ENCODE assay signal across 8 cellular contexts in genomic region chr1:1273152-1273534, GRCh38. TPM values are rescaled to one million over a fixed set of nuclear protein-coding genes. Genes with fewer than 3 reads are reported as not detected.
DNase-seq lines count a peak whose midpoint lies in the region; ATAC-seq and TF ChIP-seq lines count a peak whose summit lies in the region.

No MANE protein-coding gene starts in this region.

- H2AFZ ChIP-seq in OCI-LY1 (ENCODE audit: low read length) = no peak overlapping the region

- H3K27me3 ChIP-seq in OCI-LY1 (ENCODE audit: insufficient read depth, low read length) = no peaks in the 10 kb centered on the region

- no peak for ATAC-seq in stimulated activated naive CD8-positive, alpha-beta T cell treated with anti-CD3 and anti-CD28 coated beads, Interleukin-15, Interleukin-2, amounts not matched to agents 100 U/mL and 50 U/mL, for 24 hours

- H3K4me1 Mint-ChIP-seq in stimulated activated naive CD8-positive, alpha-beta T cell treated with anti-CD3 and anti-CD28 coated beads, Interleukin-15, Interleukin-2, amounts not matched to agents 100 ng/mL and 50 ng/mL, for 24 hours (ENCODE audit: low read depth) = peaks cover 40% of the 10 kb centered on the region
- H3K4me1 Mint-ChIP-seq in osteocyte (ENCODE audit: unreplicated experiment) = peaks cover 29% of the 10 kb centered on the region

- TF ChIP-seq CTCF in OCI-LY1 (IDR thresholded peaks at IDR 0.05; ENCODE audit: low read length) = no peak
- TF ChIP-seq CTCF in osteocyte (IDR thresholded peaks at IDR 0.05) = no peak

- peaks cover 26% of the 10 kb centered on the region for H3K36me3 Mint-ChIP-seq in stimulated activated naive CD8-positive, alpha-beta T cell treated with anti-CD3 and anti-CD28 coated beads, Interleukin-15, Interleukin-2, amounts not matched to agents 100 ng/mL and 50 ng/mL, for 24 hours (ENCODE audit: low read depth)
- peaks cover 5% of the 10 kb centered on the region for H3K36me3 Mint-ChIP-seq in osteocyte (ENCODE audit: unreplicated experiment)

- peaks cover 3% of the 10 kb centered on the region; the same call in 1 of the 2 replicates for H3K9me3 ChIP-seq in OCI-LY1 (ENCODE audit: low read length)

- H3K79me2 ChIP-seq in OCI-LY1 (ENCODE audit: insufficient read depth, low read length) = peaks cover 38% of the 10 kb centered on the region

- peaks cover 28% of the 10 kb centered on the region for H3K4me1 ChIP-seq in OCI-LY1 (ENCODE audit: insufficient read depth, low read length, severe bottlenecking)

- no peaks in the 10 kb centered on the region for H4K20me1 ChIP-seq in OCI-LY1 (ENCODE audit: insufficient read depth, low read length)

- peak overlapping the region; percentile 81 for H3K4me3 ChIP-seq in OCI-LY1 (ENCODE audit: low read depth, low read length, poor library complexity, severe bottlenecking)

- no peaks in the 10 kb centered on the region for H3K9me3 Mint-ChIP-seq in stimulated activated naive CD8-positive, alpha-beta T cell treated with anti-CD3 and anti-CD28 coated beads, Interleukin-15, Interleukin-2, amounts not matched to agents 100 ng/mL and 50 ng/mL, for 24 hours
- no peaks in the 10 kb centered on the region for H3K9me3 Mint-ChIP-seq in osteocyte (ENCODE audit: unreplicated experiment)

- H3K4me3 Mint-ChIP-seq in stimulated activated naive CD8-positive, alpha-beta T cell treated with anti-CD3 and anti-CD28 coated beads, Interleukin-15, Interleukin-2, amounts not matched to agents 100 ng/mL and 50 ng/mL, for 24 hours = peak overlapping the region; percentile 91
- peak overlapping the region; percentile 83 for H3K4me3 Mint-ChIP-seq in osteocyte (ENCODE audit: unreplicated experiment)

- peak overlapping the region; percentile 77 for H3K9ac ChIP-seq in OCI-LY1 (ENCODE audit: low read length)

- H3F3A ChIP-seq in OCI-LY1 (ENCODE audit: insufficient read depth, low read length) = no peaks in the 10 kb centered on the region

- no peak for DNase-seq in stimulated activated naive CD8-positive, alpha-beta T cell treated with anti-CD3 and anti-CD28 coated beads, Interleukin-15, Interleukin-2, amounts not matched to agents 100 U/mL and 50 U/mL, for 24 hours
- no peak for DNase-seq in epithelial cell of prostate (ENCODE audit: low read depth, low spot score)
- no peak for DNase-seq in osteocyte (ENCODE audit: extremely low spot score, unreplicated experiment)
- DNase-seq in medulla oblongata (ENCODE audit: extremely low spot score) = no peak
- no peak for DNase-seq in inferior parietal cortex (ENCODE audit: extremely low spot score)
- DNase-seq in NCI-H524 treated with DMSO at 0.1 percent for 48 hours (lab: John Stamatoyannopoulos, UW) = no peak

- H3K4me2 ChIP-seq in OCI-LY1 (ENCODE audit: low read length) = peak overlapping the region; percentile 99

- H3K27ac ChIP-seq in OCI-LY1 (ENCODE audit: low read depth, low read length, poor library complexity, severe bottlenecking) = no peak overlapping the region
- H3K27ac ChIP-seq in epithelial cell of prostate = peak overlapping the region; percentile 84

- H3K9me2 ChIP-seq in OCI-LY1 (ENCODE audit: low read depth, low read length) = no peaks in the 10 kb centered on the region

- no peaks in the 10 kb centered on the region for H3K27me3 Mint-ChIP-seq in stimulated activated naive CD8-positive, alpha-beta T cell treated with anti-CD3 and anti-CD28 coated beads, Interleukin-15, Interleukin-2, amounts not matched to agents 100 ng/mL and 50 ng/mL, for 24 hours
- no peaks in the 10 kb centered on the region for H3K27me3 Mint-ChIP-seq in osteocyte (ENCODE audit: unreplicated experiment)

- H3K27ac Mint-ChIP-seq in stimulated activated naive CD8-positive, alpha-beta T cell treated with anti-CD3 and anti-CD28 coated beads, Interleukin-15, Interleukin-2, amounts not matched to agents 100 ng/mL and 50 ng/mL, for 24 hours = peak overlapping the region; percentile 77
- H3K27ac Mint-ChIP-seq in osteocyte (ENCODE audit: unreplicated experiment) = peak overlapping the region; percentile 79

- peaks cover 23% of the 10 kb centered on the region for H3K36me3 ChIP-seq in OCI-LY1 (ENCODE audit: insufficient read depth, low read length)

RNA-seq across cellular contexts. Expression of gene UBE2J2, which starts 0.5 kb away (rescaled TPM):
- 58.2 and 65.1 TPM in 2 replicates for total RNA-seq in osteocyte

RNA-seq across cellular contexts. Expression of gene SCNN1D, which starts 7.1 kb away (rescaled TPM):
- total RNA-seq in osteocyte = 6.2 and 11.0 TPM in 2 replicates

RNA-seq across cellular contexts. Expression of gene C1QTNF12, which starts 26.6 kb away (rescaled TPM):
- total RNA-seq in osteocyte = 3.6 and 3.8 TPM in 2 replicates

RNA-seq across cellular contexts. Expression of gene ACAP3, which starts 34.6 kb away (rescaled TPM):
- total RNA-seq in osteocyte = 62.7 and 73.8 TPM in 2 replicates

RNA-seq across cellular contexts. Expression of gene PUSL1, which starts 35.3 kb away (rescaled TPM):
- 21.5 and 22.1 TPM in 2 replicates for total RNA-seq in osteocyte
